In genomic region chr6:85360794-85361642, GRCh38 we compare ENCODE assay signal across 11 cellular contexts.
DNase-seq lines count a peak whose midpoint lies in the region; ATAC-seq and TF ChIP-seq lines count a peak whose summit lies in the region.
"Had no signal": no experiment of that assay in that cellular context is flagged by ENCODE, and none has a peak within 500 bp of the region (broad histone marks: within the 10 kb centered on the region; RNA-seq: fewer than 3 reads in every experiment).

No MANE protein-coding gene starts in this region.

- ATAC-seq in activated T-cell treated with anti-CD3 and anti-CD28 coated beads, Interleukin-2, amount 50 U/mL, for 4 hours = peak; percentile 51 to 75
- peak; percentile 41 for ATAC-seq in left ventricle myocardium superior

- no peaks in the 10 kb centered on the region for H3K9me3 ChIP-seq in uterus
- no peaks in the 10 kb centered on the region for H3K9me3 ChIP-seq in endodermal cell (ENCODE audit: control insufficient read depth, low read length)

- H3K4me1 Mint-ChIP-seq in activated T-cell treated with anti-CD3 and anti-CD28 coated beads, Interleukin-2, amount 50 U/mL, for 4 hours (ENCODE audit: low read depth) = peaks cover 2% of the 10 kb centered on the region
- H3K4me1 Mint-ChIP-seq in endodermal cell = no peaks in the 10 kb centered on the region
- H3K4me1 Mint-ChIP-seq: CD4-positive, CD25-positive, alpha-beta regulatory T cell had no signal

- TF ChIP-seq CTCF in uterus (IDR thresholded peaks at IDR 0.05) (no peak), endodermal cell (conservative IDR thresholded peaks at IDR 0.05) (no peak)

- H3K27ac Mint-ChIP-seq in endodermal cell = no peak overlapping the region
- H3K27ac Mint-ChIP-seq: CD4-positive, CD25-positive, alpha-beta regulatory T cell had no signal

- H3K36me3 ChIP-seq in uterus (no peaks in the 10 kb centered on the region), endodermal cell (ENCODE audit: control insufficient read depth, insufficient read depth, low read length) (no peaks in the 10 kb centered on the region)

- intact Hi-C loops in left ventricle myocardium superior (cut with micrococcal nuclease) (no loop called here), uterus (cut with DNase I; ENCODE audit: low total_unique reads) (no loop called here)

- H3K4me3 ChIP-seq in uterus = no peak overlapping the region
- no peak overlapping the region for H3K4me3 ChIP-seq in endodermal cell (ENCODE audit: low read length)

- no peaks in the 10 kb centered on the region for H3K9me3 Mint-ChIP-seq in activated T-cell treated with anti-CD3 and anti-CD28 coated beads, Interleukin-2, amount 50 U/mL, for 4 hours
- no peaks in the 10 kb centered on the region for H3K9me3 Mint-ChIP-seq in endodermal cell
- H3K9me3 Mint-ChIP-seq: CD4-positive, CD25-positive, alpha-beta regulatory T cell had no signal

- TF ChIP-seq POLR2A in uterus (IDR thresholded peaks at IDR 0.05) = no peak

- H3K9ac ChIP-seq in endodermal cell (ENCODE audit: extremely low read depth, low read length, poor library complexity, severe bottlenecking) = no peak overlapping the region

- no peaks in the 10 kb centered on the region for H3K36me3 Mint-ChIP-seq in activated T-cell treated with anti-CD3 and anti-CD28 coated beads, Interleukin-2, amount 50 U/mL, for 4 hours (ENCODE audit: insufficient read depth)
- no peaks in the 10 kb centered on the region for H3K36me3 Mint-ChIP-seq in endodermal cell (ENCODE audit: low read depth)
- H3K36me3 Mint-ChIP-seq: CD4-positive, CD25-positive, alpha-beta regulatory T cell had no signal

- peaks cover 1% of the 10 kb centered on the region for H3K27me3 Mint-ChIP-seq in activated T-cell treated with anti-CD3 and anti-CD28 coated beads, Interleukin-2, amount 50 U/mL, for 4 hours (ENCODE audit: low read depth)
- H3K27me3 Mint-ChIP-seq in endodermal cell (ENCODE audit: insufficient read depth) = peaks cover 3% of the 10 kb centered on the region
- H3K27me3 Mint-ChIP-seq: CD4-positive, CD25-positive, alpha-beta regulatory T cell had no signal

- WGBS in endodermal cell (ENCODE audit: insufficient coverage in 1 of 2, insufficient read length in 1 of 2), 2 experiments = 87 to 91% methylated on average over 1 of the region's 1 CpG

- H3K27me3 ChIP-seq in uterus (no peaks in the 10 kb centered on the region), endodermal cell (ENCODE audit: control insufficient read depth, insufficient read depth, low read length, poor library complexity, severe bottlenecking) (no peaks in the 10 kb centered on the region)

- H3K4me3 Mint-ChIP-seq in activated T-cell treated with anti-CD3 and anti-CD28 coated beads, Interleukin-2, amount 50 U/mL, for 4 hours = no peak overlapping the region
- H3K4me3 Mint-ChIP-seq in endodermal cell = no peak overlapping the region
- H3K4me3 Mint-ChIP-seq: CD4-positive, CD25-positive, alpha-beta regulatory T cell had no signal

- H3K27ac ChIP-seq in uterus (peak overlapping the region; percentile 20 to 77), endodermal cell (ENCODE audit: low read depth, low read length) (no peak overlapping the region)

- DNase-seq in activated T-cell treated with anti-CD3 and anti-CD28 coated beads, Interleukin-2, amount 50 U/mL, for 4 hours = no peak
- DNase-seq in activated T-cell treated with anti-CD3 and anti-CD28 coated beads, Interleukin-2, amount 50 U/mL, for 48 hours = no peak
- DNase-seq in T1000 (lab: John Stamatoyannopoulos, UW) (peak; percentile 73), left ventricle myocardium superior (no peak), uterus (peak in 1 of 2 donors; percentile 34), cerebellar nuclear complex (lab: John Stamatoyannopoulos, UW) (no peak), endodermal cell (no peak), NCI-H526 (lab: John Stamatoyannopoulos, UW) (no peak)
- DNase-seq: activated CD4-positive, alpha-beta T cell treated with anti-CD3 and anti-CD28 coated beads, Interleukin-2, amount 50 U/mL, for 48 hours; CD4-positive, CD25-positive, alpha-beta regulatory T cell; left cardiac atrium had no signal

- H3K4me1 ChIP-seq in uterus = peaks cover 0 to 5% of the 10 kb centered on the region in 2 donors
- no peaks in the 10 kb centered on the region for H3K4me1 ChIP-seq in endodermal cell (ENCODE audit: control insufficient read depth, insufficient read depth, low read length)
